In the genomic region with DNA sequence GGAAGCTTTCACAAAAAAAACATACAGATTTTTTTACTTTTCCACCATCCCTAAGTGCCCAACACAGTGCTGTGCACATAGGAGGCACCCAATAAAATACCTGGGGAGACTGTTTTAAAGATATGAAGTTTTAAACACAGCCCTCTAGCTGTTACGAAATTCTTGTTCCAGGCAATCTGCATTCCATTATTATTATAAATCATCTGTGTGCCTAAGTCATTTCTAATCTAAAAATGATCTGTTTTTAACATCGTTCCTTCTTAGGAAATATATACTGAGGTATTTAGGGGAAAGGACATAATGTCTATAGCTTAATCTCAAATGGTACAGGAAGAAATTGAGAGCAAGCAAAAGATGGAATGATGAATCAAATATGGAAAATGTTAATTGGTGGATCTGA, we compare ENCODE assay signal across 20 cellular contexts. TPM values are rescaled to one million over a fixed set of nuclear protein-coding genes. Genes with fewer than 3 reads are reported as not detected.
"Had no signal": no experiment of that assay in that cellular context is flagged by ENCODE, and none has a peak within 500 bp of the region (broad histone marks: within the 10 kb centered on the region; RNA-seq: fewer than 3 reads in every experiment).

No MANE protein-coding gene starts in this region.

- H3K9me3 ChIP-seq: adrenal gland, colonic mucosa, tibial nerve had no signal

- ATAC-seq: WTC11 had no signal

- H3K27me3 ChIP-seq: adrenal gland, colonic mucosa, tibial nerve had no signal

- H3K27me3 Mint-ChIP-seq: activated CD4-positive, alpha-beta T cell treated with anti-CD3 and anti-CD28 coated beads, Interleukin-2, amount 10 ng/mL, durations not matched to agents 24 days and 14 days had no signal

- H3K4me1 ChIP-seq: colonic mucosa, tibial nerve had no signal

- H3K4me3 ChIP-seq: adrenal gland, colonic mucosa, tibial nerve had no signal

- DNase-seq: activated CD4-positive, alpha-beta T cell treated with anti-CD3 and anti-CD28 coated beads, Interleukin-2, amount 10 ng/mL, durations not matched to agents 24 days and 14 days; activated naive CD4-positive, alpha-beta T cell treated with anti-CD3 and anti-CD28 coated beads, Interleukin-2, amount 50 U/mL, for 16 hours; activated T-cell treated with anti-CD3 and anti-CD28 coated beads for 4 hours; adrenal gland; caudate nucleus; colonic mucosa; effector CD4-positive, alpha-beta T cell; head of caudate nucleus; mesendoderm; nephron progenitor cell; occipital lobe; small intestine; stimulated activated CD4-positive, alpha-beta T cell treated with anti-CD3 and anti-CD28 coated beads, Interleukin-4, amount 100 ng/mL, for 24 hours; stimulated activated naive CD4-positive, alpha-beta T cell treated with Interleukin-2 at 50 U/mL for 16 hours; substantia nigra; T-helper 2 cell had no signal

- H3K27ac Mint-ChIP-seq: activated CD4-positive, alpha-beta T cell treated with anti-CD3 and anti-CD28 coated beads, Interleukin-2, amount 10 ng/mL, durations not matched to agents 24 days and 14 days; nephron progenitor cell; WTC11 had no signal

- H3K9me3 Mint-ChIP-seq: activated CD4-positive, alpha-beta T cell treated with anti-CD3 and anti-CD28 coated beads, Interleukin-2, amount 10 ng/mL, durations not matched to agents 24 days and 14 days had no signal

- H3K4me3 Mint-ChIP-seq: activated CD4-positive, alpha-beta T cell treated with anti-CD3 and anti-CD28 coated beads, Interleukin-2, amount 10 ng/mL, durations not matched to agents 24 days and 14 days; nephron progenitor cell; WTC11 had no signal

- H3K4me1 Mint-ChIP-seq: WTC11 had no signal

- H3K27ac ChIP-seq: colonic mucosa, tibial nerve had no signal

RNA-seq across cellular contexts. Expression of a gene that starts 55.6 kb away (rescaled TPM):
- total RNA-seq: colonic mucosa, frontal cortex, WTC11 had no signal
- polyA plus RNA-seq: endothelial cell of umbilical vein had no signal
